Comparison of ENCODE assay signal across 1 cellular context in the genomic region with DNA sequence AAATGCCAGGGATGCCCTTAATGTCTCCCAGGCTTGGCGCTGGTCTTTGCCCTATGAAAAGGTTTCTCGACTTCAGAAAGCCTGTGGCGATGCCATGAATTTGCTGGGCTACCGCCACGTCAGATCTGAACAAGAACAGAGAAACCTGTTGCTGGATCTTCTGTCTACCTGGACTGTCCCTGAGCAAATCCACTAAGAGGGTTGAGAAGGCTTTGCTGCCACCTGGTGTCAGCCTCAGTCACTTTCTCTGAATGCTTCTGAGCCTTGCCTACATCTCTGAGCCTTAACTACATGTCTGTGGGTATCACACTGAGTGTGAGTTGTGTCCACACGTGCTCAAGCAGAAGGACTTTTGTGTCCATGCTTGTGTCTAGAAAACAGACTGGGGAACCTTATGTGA.
TF ChIP-seq lines count a peak whose summit lies in the region.

No MANE protein-coding gene starts in this region.

TF ChIP-seq in GM23338, 12 proteins besides CTCF, POLR2A, EP300 and RAD21 (continued from another document):
- TF ChIP-seq, protein P1, sequence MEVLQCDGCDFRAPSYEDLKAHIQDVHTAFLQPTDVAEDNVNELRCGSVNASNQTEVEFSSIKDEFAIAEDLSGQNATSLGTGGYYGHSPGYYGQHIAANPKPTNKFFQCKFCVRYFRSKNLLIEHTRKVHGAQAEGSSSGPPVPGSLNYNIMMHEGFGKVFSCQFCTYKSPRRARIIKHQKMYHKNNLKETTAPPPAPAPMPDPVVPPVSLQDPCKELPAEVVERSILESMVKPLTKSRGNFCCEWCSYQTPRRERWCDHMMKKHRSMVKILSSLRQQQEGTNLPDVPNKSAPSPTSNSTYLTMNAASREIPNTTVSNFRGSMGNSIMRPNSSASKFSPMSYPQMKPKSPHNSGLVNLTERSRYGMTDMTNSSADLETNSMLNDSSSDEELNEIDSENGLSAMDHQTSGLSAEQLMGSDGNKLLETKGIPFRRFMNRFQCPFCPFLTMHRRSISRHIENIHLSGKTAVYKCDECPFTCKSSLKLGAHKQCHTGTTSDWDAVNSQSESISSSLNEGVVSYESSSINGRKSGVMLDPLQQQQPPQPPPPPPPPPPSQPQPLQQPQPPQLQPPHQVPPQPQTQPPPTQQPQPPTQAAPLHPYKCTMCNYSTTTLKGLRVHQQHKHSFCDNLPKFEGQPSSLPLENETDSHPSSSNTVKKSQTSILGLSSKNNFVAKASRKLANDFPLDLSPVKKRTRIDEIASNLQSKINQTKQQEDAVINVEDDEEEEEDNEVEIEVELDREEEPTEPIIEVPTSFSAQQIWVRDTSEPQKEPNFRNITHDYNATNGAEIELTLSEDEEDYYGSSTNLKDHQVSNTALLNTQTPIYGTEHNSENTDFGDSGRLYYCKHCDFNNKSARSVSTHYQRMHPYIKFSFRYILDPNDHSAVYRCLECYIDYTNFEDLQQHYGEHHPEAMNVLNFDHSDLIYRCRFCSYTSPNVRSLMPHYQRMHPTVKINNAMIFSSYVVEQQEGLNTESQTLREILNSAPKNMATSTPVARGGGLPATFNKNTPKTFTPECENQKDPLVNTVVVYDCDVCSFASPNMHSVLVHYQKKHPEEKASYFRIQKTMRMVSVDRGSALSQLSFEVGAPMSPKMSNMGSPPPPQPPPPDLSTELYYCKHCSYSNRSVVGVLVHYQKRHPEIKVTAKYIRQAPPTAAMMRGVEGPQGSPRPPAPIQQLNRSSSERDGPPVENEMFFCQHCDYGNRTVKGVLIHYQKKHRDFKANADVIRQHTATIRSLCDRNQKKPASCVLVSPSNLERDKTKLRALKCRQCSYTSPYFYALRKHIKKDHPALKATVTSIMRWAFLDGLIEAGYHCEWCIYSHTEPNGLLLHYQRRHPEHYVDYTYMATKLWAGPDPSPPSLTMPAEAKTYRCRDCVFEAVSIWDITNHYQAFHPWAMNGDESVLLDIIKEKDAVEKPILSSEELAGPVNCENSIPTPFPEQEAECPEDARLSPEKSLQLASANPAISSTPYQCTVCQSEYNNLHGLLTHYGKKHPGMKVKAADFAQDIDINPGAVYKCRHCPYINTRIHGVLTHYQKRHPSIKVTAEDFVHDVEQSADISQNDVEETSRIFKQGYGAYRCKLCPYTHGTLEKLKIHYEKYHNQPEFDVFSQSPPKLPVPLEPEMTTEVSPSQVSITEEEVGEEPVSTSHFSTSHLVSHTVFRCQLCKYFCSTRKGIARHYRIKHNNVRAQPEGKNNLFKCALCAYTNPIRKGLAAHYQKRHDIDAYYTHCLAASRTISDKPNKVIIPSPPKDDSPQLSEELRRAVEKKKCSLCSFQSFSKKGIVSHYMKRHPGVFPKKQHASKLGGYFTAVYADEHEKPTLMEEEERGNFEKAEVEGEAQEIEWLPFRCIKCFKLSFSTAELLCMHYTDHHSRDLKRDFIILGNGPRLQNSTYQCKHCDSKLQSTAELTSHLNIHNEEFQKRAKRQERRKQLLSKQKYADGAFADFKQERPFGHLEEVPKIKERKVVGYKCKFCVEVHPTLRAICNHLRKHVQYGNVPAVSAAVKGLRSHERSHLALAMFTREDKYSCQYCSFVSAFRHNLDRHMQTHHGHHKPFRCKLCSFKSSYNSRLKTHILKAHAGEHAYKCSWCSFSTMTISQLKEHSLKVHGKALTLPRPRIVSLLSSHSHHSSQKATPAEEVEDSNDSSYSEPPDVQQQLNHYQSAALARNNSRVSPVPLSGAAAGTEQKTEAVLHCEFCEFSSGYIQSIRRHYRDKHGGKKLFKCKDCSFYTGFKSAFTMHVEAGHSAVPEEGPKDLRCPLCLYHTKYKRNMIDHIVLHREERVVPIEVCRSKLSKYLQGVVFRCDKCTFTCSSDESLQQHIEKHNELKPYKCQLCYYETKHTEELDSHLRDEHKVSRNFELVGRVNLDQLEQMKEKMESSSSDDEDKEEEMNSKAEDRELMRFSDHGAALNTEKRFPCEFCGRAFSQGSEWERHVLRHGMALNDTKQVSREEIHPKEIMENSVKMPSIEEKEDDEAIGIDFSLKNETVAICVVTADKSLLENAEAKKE (CRISPR knock-in tag; IDR thresholded peaks at IDR 0.05), result no peak
- TF ChIP-seq, protein P2, sequence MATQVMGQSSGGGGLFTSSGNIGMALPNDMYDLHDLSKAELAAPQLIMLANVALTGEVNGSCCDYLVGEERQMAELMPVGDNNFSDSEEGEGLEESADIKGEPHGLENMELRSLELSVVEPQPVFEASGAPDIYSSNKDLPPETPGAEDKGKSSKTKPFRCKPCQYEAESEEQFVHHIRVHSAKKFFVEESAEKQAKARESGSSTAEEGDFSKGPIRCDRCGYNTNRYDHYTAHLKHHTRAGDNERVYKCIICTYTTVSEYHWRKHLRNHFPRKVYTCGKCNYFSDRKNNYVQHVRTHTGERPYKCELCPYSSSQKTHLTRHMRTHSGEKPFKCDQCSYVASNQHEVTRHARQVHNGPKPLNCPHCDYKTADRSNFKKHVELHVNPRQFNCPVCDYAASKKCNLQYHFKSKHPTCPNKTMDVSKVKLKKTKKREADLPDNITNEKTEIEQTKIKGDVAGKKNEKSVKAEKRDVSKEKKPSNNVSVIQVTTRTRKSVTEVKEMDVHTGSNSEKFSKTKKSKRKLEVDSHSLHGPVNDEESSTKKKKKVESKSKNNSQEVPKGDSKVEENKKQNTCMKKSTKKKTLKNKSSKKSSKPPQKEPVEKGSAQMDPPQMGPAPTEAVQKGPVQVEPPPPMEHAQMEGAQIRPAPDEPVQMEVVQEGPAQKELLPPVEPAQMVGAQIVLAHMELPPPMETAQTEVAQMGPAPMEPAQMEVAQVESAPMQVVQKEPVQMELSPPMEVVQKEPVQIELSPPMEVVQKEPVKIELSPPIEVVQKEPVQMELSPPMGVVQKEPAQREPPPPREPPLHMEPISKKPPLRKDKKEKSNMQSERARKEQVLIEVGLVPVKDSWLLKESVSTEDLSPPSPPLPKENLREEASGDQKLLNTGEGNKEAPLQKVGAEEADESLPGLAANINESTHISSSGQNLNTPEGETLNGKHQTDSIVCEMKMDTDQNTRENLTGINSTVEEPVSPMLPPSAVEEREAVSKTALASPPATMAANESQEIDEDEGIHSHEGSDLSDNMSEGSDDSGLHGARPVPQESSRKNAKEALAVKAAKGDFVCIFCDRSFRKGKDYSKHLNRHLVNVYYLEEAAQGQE (IDR thresholded peaks at IDR 0.05; ENCODE audit: unreplicated experiment), result no peak
- no peak for TF ChIP-seq EZH2phosphoT487 (IDR thresholded peaks at IDR 0.05; ENCODE audit: unreplicated experiment)
TF ChIP-seq in GM23338: peak in this region for 0.
